Comparison of ENCODE assay signal across 2 cellular contexts in genomic region chr10:871951-872403, GRCh38.
TF ChIP-seq lines count a peak whose summit lies in the region.

No MANE protein-coding gene starts in this region.

TF ChIP-seq in liver, 16 proteins besides CTCF, POLR2A, EP300 and RAD21 (continued from another document):
- TF ChIP-seq HNF4A (conservative IDR thresholded peaks at IDR 0.05): peak; percentile 37 to 64
- TF ChIP-seq REST (IDR thresholded peaks at IDR 0.05): no peak
- peak; percentile 51 to 65 for TF ChIP-seq RXRA (IDR thresholded peaks at IDR 0.05)
- no peak for TF ChIP-seq HNF4G (IDR thresholded peaks at IDR 0.05)
- TF ChIP-seq NR2F2 (IDR thresholded peaks at IDR 0.05): no peak
- TF ChIP-seq, protein P1, sequence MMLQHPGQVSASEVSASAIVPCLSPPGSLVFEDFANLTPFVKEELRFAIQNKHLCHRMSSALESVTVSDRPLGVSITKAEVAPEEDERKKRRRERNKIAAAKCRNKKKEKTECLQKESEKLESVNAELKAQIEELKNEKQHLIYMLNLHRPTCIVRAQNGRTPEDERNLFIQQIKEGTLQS (IDR thresholded peaks at IDR 0.05): no peak
- TF ChIP-seq FOXA1 (IDR thresholded peaks at IDR 0.05): no peak
- TF ChIP-seq, protein P2, sequence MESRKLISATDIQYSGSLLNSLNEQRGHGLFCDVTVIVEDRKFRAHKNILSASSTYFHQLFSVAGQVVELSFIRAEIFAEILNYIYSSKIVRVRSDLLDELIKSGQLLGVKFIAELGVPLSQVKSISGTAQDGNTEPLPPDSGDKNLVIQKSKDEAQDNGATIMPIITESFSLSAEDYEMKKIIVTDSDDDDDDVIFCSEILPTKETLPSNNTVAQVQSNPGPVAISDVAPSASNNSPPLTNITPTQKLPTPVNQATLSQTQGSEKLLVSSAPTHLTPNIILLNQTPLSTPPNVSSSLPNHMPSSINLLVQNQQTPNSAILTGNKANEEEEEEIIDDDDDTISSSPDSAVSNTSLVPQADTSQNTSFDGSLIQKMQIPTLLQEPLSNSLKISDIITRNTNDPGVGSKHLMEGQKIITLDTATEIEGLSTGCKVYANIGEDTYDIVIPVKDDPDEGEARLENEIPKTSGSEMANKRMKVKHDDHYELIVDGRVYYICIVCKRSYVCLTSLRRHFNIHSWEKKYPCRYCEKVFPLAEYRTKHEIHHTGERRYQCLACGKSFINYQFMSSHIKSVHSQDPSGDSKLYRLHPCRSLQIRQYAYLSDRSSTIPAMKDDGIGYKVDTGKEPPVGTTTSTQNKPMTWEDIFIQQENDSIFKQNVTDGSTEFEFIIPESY (IDR thresholded peaks at IDR 0.05): no peak
- no peak for TF ChIP-seq MAX (IDR thresholded peaks at IDR 0.05)
- peak; percentile 14 for TF ChIP-seq SP1 (IDR thresholded peaks at IDR 0.05)
- TF ChIP-seq GABPA (IDR thresholded peaks at IDR 0.05 in 1 of 2, conservative IDR thresholded peaks at IDR 0.05 in 1 of 2): no peak
- peak; percentile 55 for TF ChIP-seq YY1 (IDR thresholded peaks at IDR 0.05)
- TF ChIP-seq JUND (IDR thresholded peaks at IDR 0.05): peak in 1 of 2 donors; percentile 9
- TF ChIP-seq EGR1 (IDR thresholded peaks at IDR 0.05; ENCODE audit: low read depth in 2 of 2): no peak
TF ChIP-seq in liver: peak in this region for 5.

TF ChIP-seq in HepG2, 621 proteins besides CTCF, POLR2A, EP300 and RAD21 (continued from another document):
- TF ChIP-seq LCORL (IDR thresholded peaks at IDR 0.05) (no peak), LCORL (CRISPR knock-in tag; IDR thresholded peaks at IDR 0.05) (no peak), ERF (CRISPR knock-in tag; IDR thresholded peaks at IDR 0.05) (no peak), ZNF564 (CRISPR knock-in tag; IDR thresholded peaks at IDR 0.05) (no peak), ZNF7 (CRISPR knock-in tag; IDR thresholded peaks at IDR 0.05) (no peak), HOXA9 (CRISPR knock-in tag; IDR thresholded peaks at IDR 0.05; ENCODE audit: borderline replicate concordance) (no peak)
- TF ChIP-seq, protein P3, sequence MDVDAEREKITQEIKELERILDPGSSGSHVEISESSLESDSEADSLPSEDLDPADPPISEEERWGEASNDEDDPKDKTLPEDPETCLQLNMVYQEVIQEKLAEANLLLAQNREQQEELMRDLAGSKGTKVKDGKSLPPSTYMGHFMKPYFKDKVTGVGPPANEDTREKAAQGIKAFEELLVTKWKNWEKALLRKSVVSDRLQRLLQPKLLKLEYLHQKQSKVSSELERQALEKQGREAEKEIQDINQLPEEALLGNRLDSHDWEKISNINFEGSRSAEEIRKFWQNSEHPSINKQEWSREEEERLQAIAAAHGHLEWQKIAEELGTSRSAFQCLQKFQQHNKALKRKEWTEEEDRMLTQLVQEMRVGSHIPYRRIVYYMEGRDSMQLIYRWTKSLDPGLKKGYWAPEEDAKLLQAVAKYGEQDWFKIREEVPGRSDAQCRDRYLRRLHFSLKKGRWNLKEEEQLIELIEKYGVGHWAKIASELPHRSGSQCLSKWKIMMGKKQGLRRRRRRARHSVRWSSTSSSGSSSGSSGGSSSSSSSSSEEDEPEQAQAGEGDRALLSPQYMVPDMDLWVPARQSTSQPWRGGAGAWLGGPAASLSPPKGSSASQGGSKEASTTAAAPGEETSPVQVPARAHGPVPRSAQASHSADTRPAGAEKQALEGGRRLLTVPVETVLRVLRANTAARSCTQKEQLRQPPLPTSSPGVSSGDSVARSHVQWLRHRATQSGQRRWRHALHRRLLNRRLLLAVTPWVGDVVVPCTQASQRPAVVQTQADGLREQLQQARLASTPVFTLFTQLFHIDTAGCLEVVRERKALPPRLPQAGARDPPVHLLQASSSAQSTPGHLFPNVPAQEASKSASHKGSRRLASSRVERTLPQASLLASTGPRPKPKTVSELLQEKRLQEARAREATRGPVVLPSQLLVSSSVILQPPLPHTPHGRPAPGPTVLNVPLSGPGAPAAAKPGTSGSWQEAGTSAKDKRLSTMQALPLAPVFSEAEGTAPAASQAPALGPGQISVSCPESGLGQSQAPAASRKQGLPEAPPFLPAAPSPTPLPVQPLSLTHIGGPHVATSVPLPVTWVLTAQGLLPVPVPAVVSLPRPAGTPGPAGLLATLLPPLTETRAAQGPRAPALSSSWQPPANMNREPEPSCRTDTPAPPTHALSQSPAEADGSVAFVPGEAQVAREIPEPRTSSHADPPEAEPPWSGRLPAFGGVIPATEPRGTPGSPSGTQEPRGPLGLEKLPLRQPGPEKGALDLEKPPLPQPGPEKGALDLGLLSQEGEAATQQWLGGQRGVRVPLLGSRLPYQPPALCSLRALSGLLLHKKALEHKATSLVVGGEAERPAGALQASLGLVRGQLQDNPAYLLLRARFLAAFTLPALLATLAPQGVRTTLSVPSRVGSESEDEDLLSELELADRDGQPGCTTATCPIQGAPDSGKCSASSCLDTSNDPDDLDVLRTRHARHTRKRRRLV (CRISPR knock-in tag; IDR thresholded peaks at IDR 0.05): no peak
- TF ChIP-seq, protein P4, sequence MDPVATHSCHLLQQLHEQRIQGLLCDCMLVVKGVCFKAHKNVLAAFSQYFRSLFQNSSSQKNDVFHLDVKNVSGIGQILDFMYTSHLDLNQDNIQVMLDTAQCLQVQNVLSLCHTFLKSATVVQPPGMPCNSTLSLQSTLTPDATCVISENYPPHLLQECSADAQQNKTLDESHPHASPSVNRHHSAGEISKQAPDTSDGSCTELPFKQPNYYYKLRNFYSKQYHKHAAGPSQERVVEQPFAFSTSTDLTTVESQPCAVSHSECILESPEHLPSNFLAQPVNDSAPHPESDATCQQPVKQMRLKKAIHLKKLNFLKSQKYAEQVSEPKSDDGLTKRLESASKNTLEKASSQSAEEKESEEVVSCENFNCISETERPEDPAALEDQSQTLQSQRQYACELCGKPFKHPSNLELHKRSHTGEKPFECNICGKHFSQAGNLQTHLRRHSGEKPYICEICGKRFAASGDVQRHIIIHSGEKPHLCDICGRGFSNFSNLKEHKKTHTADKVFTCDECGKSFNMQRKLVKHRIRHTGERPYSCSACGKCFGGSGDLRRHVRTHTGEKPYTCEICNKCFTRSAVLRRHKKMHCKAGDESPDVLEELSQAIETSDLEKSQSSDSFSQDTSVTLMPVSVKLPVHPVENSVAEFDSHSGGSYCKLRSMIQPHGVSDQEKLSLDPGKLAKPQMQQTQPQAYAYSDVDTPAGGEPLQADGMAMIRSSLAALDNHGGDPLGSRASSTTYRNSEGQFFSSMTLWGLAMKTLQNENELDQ (CRISPR knock-in tag; IDR thresholded peaks at IDR 0.05; ENCODE audit: borderline replicate concordance): no peak
